17 cellular contexts compared by ENCODE assay signal in the genomic region with DNA sequence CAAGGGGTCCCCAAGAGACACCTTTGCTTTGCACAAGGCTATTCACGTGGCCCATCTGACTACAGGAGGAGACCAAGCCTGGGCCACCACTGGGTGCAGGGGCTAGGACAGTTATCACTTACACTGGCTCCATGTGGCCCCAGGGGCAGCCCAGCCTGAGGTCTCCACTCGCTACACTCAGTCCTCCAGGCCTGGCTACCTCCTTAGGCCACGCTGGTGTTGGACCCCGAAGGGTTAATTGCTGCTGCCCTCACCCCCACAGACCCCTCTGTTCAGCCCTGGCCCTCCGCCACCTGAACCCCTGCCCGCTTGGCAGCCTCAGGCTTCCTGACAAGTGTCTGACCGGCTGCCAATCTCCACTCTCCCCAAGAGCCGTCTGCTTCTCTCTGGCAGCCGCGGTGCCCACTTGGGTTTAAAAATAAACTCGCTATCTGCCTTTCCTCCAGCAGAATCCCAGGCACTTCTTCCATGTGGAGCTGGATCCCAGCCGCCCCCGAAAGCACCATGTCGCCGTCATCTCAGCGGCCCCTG. TPM values are rescaled to one million over a fixed set of nuclear protein-coding genes. Genes with fewer than 3 reads are reported as not detected.
DNase-seq lines count a peak whose midpoint lies in the region; ATAC-seq and TF ChIP-seq lines count a peak whose summit lies in the region.
"Had no signal": no experiment of that assay in that cellular context is flagged by ENCODE, and none has a peak within 500 bp of the region (broad histone marks: within the 10 kb centered on the region; RNA-seq: fewer than 3 reads in every experiment).

No MANE protein-coding gene starts in this region.

- peak; percentile 47 to 62 for ATAC-seq in lower lobe of right lung
- ATAC-seq in CD4-positive, alpha-beta T cell (ENCODE audit: poor library complexity) = no peak
- ATAC-seq: K562; stimulated activated naive B cell treated with anti-CD40 and anti-IgM and Interleukin-4, amounts not matched to agents 10 μg/mL and 1 μg/mL and 100 μg/mL, for 72 hours had no signal

- H3K4me1 ChIP-seq in lower lobe of right lung (peaks cover 25% of the 10 kb centered on the region), thyroid gland (peaks cover 5 to 19% of the 10 kb centered on the region in 2 donors)

- H3K27me3 Mint-ChIP-seq in CD4-positive, alpha-beta T cell = no peaks in the 10 kb centered on the region

- no peaks in the 10 kb centered on the region for H3K9me3 ChIP-seq in lower lobe of right lung
- H3K9me3 ChIP-seq in thyroid gland = no peaks in the 10 kb centered on the region
- no peaks in the 10 kb centered on the region for H3K9me3 ChIP-seq in CD4-positive, alpha-beta T cell (ENCODE audit: control insufficient read depth, low read length)

- TF ChIP-seq CTCF in coronary artery (IDR thresholded peaks at IDR 0.05) (no peak), lower lobe of right lung (IDR thresholded peaks at IDR 0.05) (no peak), thyroid gland (IDR thresholded peaks at IDR 0.05) (no peak)
- no peak for TF ChIP-seq CTCF in CD4-positive, alpha-beta T cell (IDR thresholded peaks at IDR 0.05)

- H3K27ac Mint-ChIP-seq in CD4-positive, alpha-beta T cell = no peak overlapping the region
- H3K27ac Mint-ChIP-seq: activated B cell treated with CpG ODN at 0.5 μM for 24 hours; stimulated activated naive B cell treated with anti-CD40 and anti-IgM and Interleukin-4, amounts not matched to agents 10 μg/mL and 1 μg/mL and 100 μg/mL, for 72 hours had no signal

- no peaks in the 10 kb centered on the region for H3K4me1 Mint-ChIP-seq in CD4-positive, alpha-beta T cell (ENCODE audit: low read depth)
- H3K4me1 Mint-ChIP-seq: activated B cell treated with CpG ODN at 0.5 μM for 24 hours; CD14-positive monocyte; stimulated activated naive B cell treated with anti-CD40 and anti-IgM and Interleukin-4, amounts not matched to agents 10 μg/mL and 1 μg/mL and 100 μg/mL, for 72 hours had no signal

- DNase-seq in DMS 273 (lab: John Stamatoyannopoulos, UW; ENCODE audit: unreplicated experiment) (peak; percentile 70), DMS 273 treated with DMSO at 0.1 percent for 48 hours (lab: John Stamatoyannopoulos, UW) (no peak), coronary artery (ENCODE audit: low spot score) (peak; percentile 77), lower lobe of right lung (no peak), thyroid gland (peak; percentile 69 to 72), NCI-H345 (lab: John Stamatoyannopoulos, UW) (no peak), NCI-H748 treated with DMSO at 0.1 percent for 48 hours (lab: John Stamatoyannopoulos, UW) (no peak)
- DNase-seq in CD4-positive, alpha-beta T cell = no peak
- DNase-seq: activated B cell treated with CpG ODN at 0.5 μM for 24 hours; activated gamma-delta T cell; effector CD8-positive, alpha-beta T cell; NCI-H1436; stimulated activated naive B cell treated with anti-CD40 and anti-IgM and Interleukin-4, amounts not matched to agents 10 μg/mL and 1 μg/mL and 100 μg/mL, for 72 hours had no signal

- H3K36me3 ChIP-seq in lower lobe of right lung (no peaks in the 10 kb centered on the region), thyroid gland (no peaks in the 10 kb centered on the region)

- POLR2A ChIA-PET in CD4-positive, alpha-beta T cell (lab: Charles Lee) = interaction anchor here (1.0 kb wide), 1 partner anchor 11 kb away, joined by 4 read pairs; no protein-coding TSS in a partner anchor

- H3K4me3 Mint-ChIP-seq in CD4-positive, alpha-beta T cell = no peak overlapping the region
- H3K4me3 Mint-ChIP-seq: activated B cell treated with CpG ODN at 0.5 μM for 24 hours; CD14-positive monocyte; stimulated activated naive B cell treated with anti-CD40 and anti-IgM and Interleukin-4, amounts not matched to agents 10 μg/mL and 1 μg/mL and 100 μg/mL, for 72 hours had no signal

- H3K4me3 ChIP-seq in coronary artery (peak overlapping the region; percentile 37), lower lobe of right lung (no peak overlapping the region), thyroid gland (replicated peaks in 1 of 3) (no peak overlapping the region)
- H3K4me3 ChIP-seq: K562, skin epidermis had no signal

- no peak for TF ChIP-seq POLR2A in thyroid gland (IDR thresholded peaks at IDR 0.05)

- H3K27ac ChIP-seq in coronary artery = peak overlapping the region; percentile 68 to 83
- H3K27ac ChIP-seq in lower lobe of right lung = no peak overlapping the region
- no peak overlapping the region for H3K27ac ChIP-seq in thyroid gland
- H3K27ac ChIP-seq in CD4-positive, alpha-beta T cell (ENCODE audit: low read depth, low read length) = no peak overlapping the region
- H3K27ac ChIP-seq: 22Rv1, skin epidermis had no signal

- no peaks in the 10 kb centered on the region for H3K36me3 Mint-ChIP-seq in CD4-positive, alpha-beta T cell (ENCODE audit: low read depth)
- H3K36me3 Mint-ChIP-seq: CD14-positive monocyte; stimulated activated naive B cell treated with anti-CD40 and anti-IgM and Interleukin-4, amounts not matched to agents 10 μg/mL and 1 μg/mL and 100 μg/mL, for 72 hours had no signal

- no peaks in the 10 kb centered on the region for H3K9me3 Mint-ChIP-seq in CD4-positive, alpha-beta T cell
- H3K9me3 Mint-ChIP-seq: activated B cell treated with CpG ODN at 0.5 μM for 24 hours; CD14-positive monocyte; stimulated activated naive B cell treated with anti-CD40 and anti-IgM and Interleukin-4, amounts not matched to agents 10 μg/mL and 1 μg/mL and 100 μg/mL, for 72 hours had no signal

- intact Hi-C loops in lower lobe of right lung (cut with DNase I) = no loop called here
- intact Hi-C loops in thyroid gland (cut with DNase I) = no loop called here
- intact Hi-C loops in CD4-positive, alpha-beta T cell (cut with DNase I, micrococcal nuclease) = no loop called here

- H3K27me3 ChIP-seq in lower lobe of right lung (ENCODE audit: low read depth) = no peaks in the 10 kb centered on the region
- H3K27me3 ChIP-seq in thyroid gland = no peaks in the 10 kb centered on the region
- H3K27me3 ChIP-seq in CD4-positive, alpha-beta T cell (ENCODE audit: control insufficient read depth, insufficient read depth, low read length) = no peaks in the 10 kb centered on the region

- WGBS in thyroid gland, 2 donors = 14 to 18% methylated on average over 14 to 16 of the region's 16 CpGs

- CTCF ChIA-PET in CD4-positive, alpha-beta T cell (lab: Charles Lee) = no interaction called here

RNA-seq across cellular contexts. Expression of a gene that starts 27.8 kb away (rescaled TPM):
- 0.41 TPM for total RNA-seq in lower lobe of right lung
- under 1 TPM in 3 of 4 donors, not detected in 1; 0.22 to 0.29 (median 0.27) TPM for total RNA-seq in thyroid gland
- under 1 TPM; 0.16 to 0.47 TPM for total RNA-seq in CD4-positive, alpha-beta T cell

RNA-seq across cellular contexts. Expression of a gene that starts 43.5 kb away (rescaled TPM):
- total RNA-seq in lower lobe of right lung (18.4 TPM), thyroid gland (1 to 10 TPM; 1.4 to 6.1 (median 3.8) TPM)
- total RNA-seq in CD4-positive, alpha-beta T cell = not detected

Comparison
In these comparisons a context has a peak if more than half of its experiments do, and no peak if none do; other contexts are left out.
1. DNase-seq: peak in DMS 273 (single experiment), coronary artery (single experiment) and thyroid gland (2 of 2); none in DMS 273 treated with DMSO at 0.1 percent for 48 hours (single experiment), lower lobe of right lung (single experiment), NCI-H345 (single experiment), CD4-positive, alpha-beta T cell (0 of 10) and NCI-H748 treated with DMSO at 0.1 percent for 48 hours (single experiment).
2. H3K27ac ChIP-seq: peak in coronary artery (2 of 2); none in lower lobe of right lung (single experiment), thyroid gland (0 of 3) and CD4-positive, alpha-beta T cell (single experiment).